ENCODE assay signal across 29 cellular contexts in genomic region chrX:2425281-2426071, GRCh38.
A peak's percentile ranks its signal among the peaks of the same experiment; 100 is the strongest.
DNase-seq lines count a peak whose midpoint lies in the region; ATAC-seq, FAIRE-seq and TF ChIP-seq lines count a peak whose summit lies in the region.
"Had no signal": no experiment of that assay in that cellular context is flagged by ENCODE, and none has a peak within 500 bp of the region (broad histone marks: within the 10 kb centered on the region; RNA-seq: fewer than 3 reads in every experiment).

No MANE protein-coding gene starts in this region.

- peaks cover 2% of the 10 kb centered on the region; the same call in 1 of the 2 replicates for H3K27me3 Mint-ChIP-seq in H9 (ENCODE audit: low read depth)
- H3K27me3 Mint-ChIP-seq: activated B cell treated with CpG ODN at 0.5 μM for 24 hours; activated CD4-positive, alpha-beta memory T cell treated with anti-CD3 and anti-CD28 coated beads, Interleukin-2, amount 10 ng/mL, durations not matched to agents 7 days and 5 days; stimulated activated naive CD8-positive, alpha-beta T cell treated with anti-CD3 and anti-CD28 coated beads, Interleukin-15, Interleukin-2, amounts not matched to agents 100 ng/mL and 50 ng/mL, for 24 hours had no signal

- H3K14ac ChIP-seq in H9 (ENCODE audit: insufficient read depth, low read length) (no peak overlapping the region), neuronal stem cell (ENCODE audit: low read length) (no peak overlapping the region)

- H2AK5ac ChIP-seq in H9 (ENCODE audit: insufficient read length, low read length) (no peak overlapping the region), neuronal stem cell (ENCODE audit: low read depth, low read length) (no peak overlapping the region)

- H3K23ac ChIP-seq in H9 (ENCODE audit: insufficient read length, low read depth, low read length), result no peak overlapping the region
- H3K23ac ChIP-seq in neuronal stem cell (ENCODE audit: low read depth, low read length, poor library complexity), result no peak overlapping the region

- peaks cover 11 to 13% of the 10 kb centered on the region in 2 experiments; a peak in 4 of 5 replicates for H3K9me3 Mint-ChIP-seq in H9

- no peak overlapping the region for H2BK20ac ChIP-seq in H9 (ENCODE audit: low read depth, low read length, poor library complexity, severe bottlenecking)

- peak; percentile 32; the same call in 2 of the 3 replicates for ATAC-seq in K562
- no peak for ATAC-seq in GM19455 (IDR thresholded peaks at IDR 0.05; ENCODE audit: unreplicated experiment)
- ATAC-seq: CD8-positive, alpha-beta T cell; gastroesophageal sphincter; lower lobe of right lung had no signal

- TF ChIP-seq POLR2A in K562 (conservative IDR thresholded peaks at IDR 0.05), result no peak

- H3K9ac ChIP-seq in H9 (ENCODE audit: extremely low read depth, insufficient read length, low read length) (no peak overlapping the region), K562 (ENCODE audit: insufficient read depth in 1 of 2, low read depth in 2 of 2, low read length in 2 of 2) (no peak overlapping the region), neuronal stem cell (ENCODE audit: low read depth, low read length, poor library complexity) (no peak overlapping the region)
- H3K9ac ChIP-seq: SK-N-SH had no signal

- H3K27me3 ChIP-seq in H9 (ENCODE audit: insufficient read depth, low read length) (no peaks in the 10 kb centered on the region), K562 (ENCODE audit: control insufficient read depth in 2 of 2, insufficient read depth in 2 of 2, low read length in 2 of 2) (no peaks in the 10 kb centered on the region), neuronal stem cell (ENCODE audit: control insufficient read depth in 3 of 3, insufficient read depth in 3 of 3, low read depth in 1 of 3, low read length in 3 of 3) (no peaks in the 10 kb centered on the region), PC-9 (ENCODE audit: insufficient read depth, low read depth) (no peaks in the 10 kb centered on the region)
- H3K27me3 ChIP-seq: ascending aorta, gastroesophageal sphincter, neutrophil, tibial artery had no signal

- H3F3A ChIP-seq in PC-9 (ENCODE audit: insufficient read depth, low read depth), result no peaks in the 10 kb centered on the region

- TF ChIP-seq EP300 in K562 (IDR thresholded peaks at IDR 0.05; ENCODE audit: low read length), result no peak

- intact Hi-C loops in K562 (cut with micrococcal nuclease), result no loop called here
- intact Hi-C loops in PC-9 (cut with micrococcal nuclease; ENCODE audit: unreplicated experiment), result no loop called here

- in situ Hi-C loops in K562 (cut with MboI), result no loop called here

- H3K79me1 ChIP-seq in H9 (ENCODE audit: insufficient read depth, low read depth, low read length, poor library complexity, severe bottlenecking), result no peaks in the 10 kb centered on the region
- no peaks in the 10 kb centered on the region for H3K79me1 ChIP-seq in neuronal stem cell (ENCODE audit: low read depth, low read length)

- H3K9me1 ChIP-seq in K562 (ENCODE audit: control insufficient read depth, insufficient read depth, low read length), result no peaks in the 10 kb centered on the region

- H3K4me2 ChIP-seq in H9 (ENCODE audit: insufficient read depth, insufficient read length, low read length) (no peak overlapping the region), K562 (ENCODE audit: insufficient read depth, low read length) (no peak overlapping the region), neuronal stem cell (ENCODE audit: insufficient read depth, low read length, poor library complexity, severe bottlenecking) (no peak overlapping the region), PC-9 (no peak overlapping the region)
- H3K4me2 ChIP-seq: SK-N-SH, smooth muscle cell had no signal

- H3K27ac Mint-ChIP-seq in H9, result peak overlapping the region in 2 of 3 experiments; percentile 81 to 85; a peak in 3 of 7 replicates
- H3K27ac Mint-ChIP-seq: activated B cell treated with CpG ODN at 0.5 μM for 24 hours; activated CD4-positive, alpha-beta memory T cell treated with anti-CD3 and anti-CD28 coated beads, Interleukin-2, amount 10 ng/mL, durations not matched to agents 7 days and 5 days; CD8-positive, alpha-beta T cell; stimulated activated naive CD8-positive, alpha-beta T cell treated with anti-CD3 and anti-CD28 coated beads, Interleukin-15, Interleukin-2, amounts not matched to agents 100 ng/mL and 50 ng/mL, for 24 hours had no signal

- H3K56ac ChIP-seq in H9 (ENCODE audit: insufficient read length, low read depth, low read length), result no peak overlapping the region

- H3K36me3 ChIP-seq in K562 (ENCODE audit: control insufficient read depth, insufficient read depth, low read length) (no peaks in the 10 kb centered on the region), neuronal stem cell (replicated peaks in 1 of 2; ENCODE audit: control insufficient read depth in 2 of 2, insufficient read depth in 2 of 2, low read length in 2 of 2) (peaks cover 8 to 34% of the 10 kb centered on the region in 2 donors), PC-9 (ENCODE audit: low read depth) (no peaks in the 10 kb centered on the region)

- H3K79me2 ChIP-seq in H9 (ENCODE audit: insufficient read depth, low read length), result no peaks in the 10 kb centered on the region
- H3K79me2 ChIP-seq in K562 (ENCODE audit: control insufficient read depth, insufficient read depth, low read length), result no peaks in the 10 kb centered on the region
- no peaks in the 10 kb centered on the region for H3K79me2 ChIP-seq in PC-9 (ENCODE audit: low read depth)

- no peak overlapping the region for H2BK12ac ChIP-seq in H9 (ENCODE audit: insufficient read length, low read depth, low read length)
- no peak overlapping the region for H2BK12ac ChIP-seq in neuronal stem cell (ENCODE audit: low read length)

- H3K4me3 Mint-ChIP-seq in H9, result no peak overlapping the region
- H3K4me3 Mint-ChIP-seq: activated B cell treated with CpG ODN at 0.5 μM for 24 hours; activated CD4-positive, alpha-beta memory T cell treated with anti-CD3 and anti-CD28 coated beads, Interleukin-2, amount 10 ng/mL, durations not matched to agents 7 days and 5 days; CD8-positive, alpha-beta T cell; stimulated activated naive CD8-positive, alpha-beta T cell treated with anti-CD3 and anti-CD28 coated beads, Interleukin-15, Interleukin-2, amounts not matched to agents 100 ng/mL and 50 ng/mL, for 24 hours had no signal

- no peak for FAIRE-seq in K562 (lab: Jason Lieb, UNC)
- FAIRE-seq: GM12892, kidney had no signal

- H3K4me3 ChIP-seq in K562, result no peak overlapping the region
- no peak overlapping the region for H3K4me3 ChIP-seq in neuronal stem cell (ENCODE audit: low read length in 2 of 2)
- no peak overlapping the region for H3K4me3 ChIP-seq in PC-9
- H3K4me3 ChIP-seq: ascending aorta, gastroesophageal sphincter, lower lobe of right lung, smooth muscle cell, tibial artery had no signal

- H2BK15ac ChIP-seq in H9 (ENCODE audit: low read depth, low read length) (no peak overlapping the region), neuronal stem cell (ENCODE audit: low read length) (no peak overlapping the region)

- H3K9me2 ChIP-seq in PC-9 (ENCODE audit: insufficient read depth), result no peaks in the 10 kb centered on the region
- H3K9me2 ChIP-seq: SK-N-SH had no signal

- no peaks in the 10 kb centered on the region for H3K23me2 ChIP-seq in H9 (ENCODE audit: insufficient read length, low read depth, low read length, poor library complexity, severe bottlenecking)

- no peak overlapping the region for H3T11ph ChIP-seq in H9 (ENCODE audit: low read length)

- H3K4me1 ChIP-seq in H9 (ENCODE audit: insufficient read depth, low read length) (peaks cover 2% of the 10 kb centered on the region; the same call in 1 of the 2 replicates), K562 (replicated peaks in 1 of 2; ENCODE audit: control insufficient read depth in 2 of 2, insufficient read depth in 2 of 2, low read length in 2 of 2) (no peaks in the 10 kb centered on the region; a peak in 1 of 5 replicates), neuronal stem cell (ENCODE audit: control insufficient read depth in 2 of 2, insufficient read depth in 1 of 2, low read depth in 1 of 2, low read length in 2 of 2) (no peaks in the 10 kb centered on the region), PC-9 (replicated peaks; ENCODE audit: insufficient read depth) (no peaks in the 10 kb centered on the region)
- H3K4me1 ChIP-seq: ascending aorta, gastroesophageal sphincter, lower lobe of right lung, tibial artery had no signal

- H4K20me1 ChIP-seq in H9 (ENCODE audit: control insufficient read depth, insufficient read depth, insufficient read length) (no peaks in the 10 kb centered on the region), K562 (replicated peaks; ENCODE audit: control insufficient read depth, insufficient read depth, low read length) (no peaks in the 10 kb centered on the region), PC-9 (ENCODE audit: insufficient read depth) (no peaks in the 10 kb centered on the region)

- peaks cover 39 to 78% (median 66%) of the 10 kb centered on the region in 3 experiments for H3K36me3 Mint-ChIP-seq in H9 (ENCODE audit: insufficient read depth in 1 of 3, low read depth in 3 of 3)

- peak; percentile 42; the same call in 2 of the 3 replicates for TF ChIP-seq CTCF in H9 (conservative IDR thresholded peaks at IDR 0.05)
- TF ChIP-seq CTCF in K562 (IDR thresholded peaks at IDR 0.05 in 2 of 3, conservative IDR thresholded peaks at IDR 0.05 in 1 of 3; ENCODE audit: insufficient read depth in 2 of 3, low read depth in 1 of 3, low read length in 3 of 3), result no peak
- TF ChIP-seq CTCF in PC-9 (conservative IDR thresholded peaks at IDR 0.05), result no peak

- no peak overlapping the region for H3K27ac ChIP-seq in H9 (ENCODE audit: insufficient read length, low read depth, low read length)
- no peak overlapping the region for H3K27ac ChIP-seq in K562 (ENCODE audit: extremely low read depth, low read depth, low read length)
- no peak overlapping the region for H3K27ac ChIP-seq in neuronal stem cell (replicated peaks; ENCODE audit: low read length)
- no peak overlapping the region for H3K27ac ChIP-seq in PC-9
- H3K27ac ChIP-seq: ascending aorta, gastroesophageal sphincter, HL-60, lower lobe of right lung, neutrophil, tibial artery had no signal

- peaks cover 26% of the 10 kb centered on the region in 2 experiments for H3K4me1 Mint-ChIP-seq in H9
- H3K4me1 Mint-ChIP-seq: activated CD4-positive, alpha-beta memory T cell treated with anti-CD3 and anti-CD28 coated beads, Interleukin-2, amount 10 ng/mL, durations not matched to agents 7 days and 5 days had no signal

- H4K5ac ChIP-seq in H9 (ENCODE audit: insufficient read length, low read depth, low read length), result no peak overlapping the region

- DNase-seq in D341Med (ENCODE audit: low spot score), result peak; percentile 77
- DNase-seq in H9, result peak; percentile 54
- no peak for DNase-seq in K562 (ENCODE audit: extremely low read depth in 1 of 4, low spot score in 3 of 4)
- DNase-seq in neuronal stem cell (ENCODE audit: low spot score), result no peak
- no peak for DNase-seq in PC-9
- DNase-seq in HEK293T (ENCODE audit: extremely low spot score), result no peak
- no peak for DNase-seq in activated CD4-positive, alpha-beta T cell treated with anti-CD3 and anti-CD28 coated beads, Interleukin-2, amount 50 U/mL, for 1 hour
- DNase-seq: activated B cell treated with CpG ODN at 0.5 μM for 24 hours; activated CD4-positive, alpha-beta memory T cell treated with anti-CD3 and anti-CD28 coated beads, Interleukin-2, amount 10 ng/mL, durations not matched to agents 7 days and 5 days; activated naive CD4-positive, alpha-beta T cell treated with anti-CD3 and anti-CD28 coated beads, Interleukin-2, amount 50 U/mL, for 16 hours; activated T-cell treated with anti-CD3 and anti-CD28 coated beads, Interleukin-2, amount 50 U/mL, for 48 hours; CD8-positive, alpha-beta T cell; DMS53; effector CD8-positive, alpha-beta T cell; kidney; lower lobe of right lung; NCI-H1417 treated with DMSO at 0.1 percent for 48 hours; NCI-H524 treated with DMSO at 0.1 percent for 48 hours; SK-N-SH; stimulated activated CD4-positive, alpha-beta T cell treated with anti-CD3 and anti-CD28 coated beads, Interleukin-4, amount 100 ng/mL, for 1 hour; tibial artery had no signal

- H3K9me3 ChIP-seq in H9 (ENCODE audit: control insufficient read depth, low read depth, low read length) (no peaks in the 10 kb centered on the region), K562 (replicated peaks; ENCODE audit: control insufficient read depth, insufficient read depth, low read depth, low read length) (no peaks in the 10 kb centered on the region), neuronal stem cell (replicated peaks in 1 of 2; ENCODE audit: control insufficient read depth in 2 of 2, insufficient read depth in 1 of 2, low read depth in 1 of 2, low read length in 2 of 2) (peaks cover 5 to 13% of the 10 kb centered on the region in 2 donors), PC-9 (ENCODE audit: insufficient read depth, low read depth) (no peaks in the 10 kb centered on the region)
- H3K9me3 ChIP-seq: ascending aorta, gastroesophageal sphincter, lower lobe of right lung, neutrophil, SK-N-SH, tibial artery had no signal

- H4K8ac ChIP-seq in H9 (replicated peaks; ENCODE audit: insufficient read length, low read depth, low read length) (no peak overlapping the region), neuronal stem cell (ENCODE audit: low read depth, low read length) (no peak overlapping the region)

- WGBS in H9 (ENCODE audit: extremely low coverage, insufficient read length, low lambda C conversion rate), result no CpG with 5 or more reads among the region's 14 CpGs
- 76% methylated on average over 10 of the region's 14 CpGs for WGBS in K562 (ENCODE audit: insufficient coverage, low coverage, missing lambda C conversion rate)
- no CpG with 5 or more reads among the region's 14 CpGs for WGBS in neuronal stem cell (ENCODE audit: extremely low coverage in 2 of 2, insufficient read length in 2 of 2, insufficient replicate concordance in 1 of 2), 2 donors

- H2BK120ac ChIP-seq in H9 (ENCODE audit: low read depth, low read length, poor library complexity, severe bottlenecking) (no peak overlapping the region), neuronal stem cell (ENCODE audit: low read depth, low read length) (no peak overlapping the region)

- no peak overlapping the region for H3K18ac ChIP-seq in H9 (ENCODE audit: insufficient read length, low read depth, low read length)
- H3K18ac ChIP-seq in neuronal stem cell (ENCODE audit: low read length), result peak overlapping the region; percentile 35

- no peak for TF ChIP-seq RAD21 in K562 (CRISPR knock-in tag; conservative IDR thresholded peaks at IDR 0.05 in 1 of 2, IDR thresholded peaks at IDR 0.05 in 1 of 2)

- POLR2A ChIA-PET in K562 (lab: Yijun Ruan, JAX), result no interaction called here
- POLR2A ChIA-PET in PC-9 (lab: Charles Lee; ENCODE audit: unreplicated experiment), result no interaction called here
- POLR2A ChIA-PET in HEK293T (lab: Yijun Ruan, JAX), result no interaction called here

- no peak overlapping the region for H3K4ac ChIP-seq in H9 (ENCODE audit: low read depth, low read length)
- H3K4ac ChIP-seq in neuronal stem cell (ENCODE audit: low read length), result no peak overlapping the region

- BruUV-seq in K562 (replicated peaks; lab: Mats Ljungman, UMichigan) (no TSS peak), PC-9 (replicated peaks; lab: Mats Ljungman, UMichigan) (no TSS peak)

- H2AFZ ChIP-seq in H9 (ENCODE audit: low read length) (no peak overlapping the region), K562 (ENCODE audit: low read depth, low read length) (no peak overlapping the region), neuronal stem cell (ENCODE audit: low read length) (no peak overlapping the region), PC-9 (no peak overlapping the region)

- no peak overlapping the region for H2BK5ac ChIP-seq in H9 (ENCODE audit: insufficient read length, low read length)
- H2BK5ac ChIP-seq in neuronal stem cell (ENCODE audit: low read length), result no peak overlapping the region

- CTCF ChIA-PET in K562 (lab: Yijun Ruan, JAX; ENCODE audit: low intra/inter-chr PET ratio), result no interaction called here
- CTCF ChIA-PET in PC-9 (lab: Charles Lee), result no interaction called here
- CTCF ChIA-PET in HEK293T (lab: Yijun Ruan, JAX), result no interaction called here

- no peak overlapping the region for H4K91ac ChIP-seq in H9 (ENCODE audit: insufficient read length, low read depth, low read length)
- no peak overlapping the region for H4K91ac ChIP-seq in neuronal stem cell (ENCODE audit: low read depth, low read length, poor library complexity)

Comparison
In these comparisons a context has a peak if more than half of its experiments do, and no peak if none do; other contexts are left out.
1. DNase-seq: peak in D341Med (single experiment) and H9 (single experiment); none in K562 (0 of 4), neuronal stem cell (single experiment), PC-9 (0 of 2), HEK293T (single experiment) and activated CD4-positive, alpha-beta T cell treated with anti-CD3 and anti-CD28 coated beads, Interleukin-2, amount 50 U/mL, for 1 hour (single experiment).